39 cellular contexts compared by ENCODE assay signal in genomic region chr6:67664942-67665341, GRCh38.
"Had no signal": no experiment of that assay in that cellular context is flagged by ENCODE, and none has a peak within 500 bp of the region (broad histone marks: within the 10 kb centered on the region; RNA-seq: fewer than 3 reads in every experiment).

No MANE protein-coding gene starts in this region.

- H3K4me1 ChIP-seq: adrenal gland, ascending aorta, body of pancreas, breast epithelium had no signal

- H3K27ac ChIP-seq: adrenal gland, ascending aorta, body of pancreas, brain microvascular endothelial cell, breast epithelium, cardiac muscle cell had no signal

- H3K4me3 ChIP-seq: adrenal gland, ascending aorta, body of pancreas, breast epithelium, cardiac muscle cell had no signal

- H3K36me3 Mint-ChIP-seq: activated naive CD4-positive, alpha-beta T cell treated with anti-CD3 and anti-CD28 coated beads, Interleukin-2, amount 10 ng/mL, durations not matched to agents 7 days and 5 days; activated naive CD4-positive, alpha-beta T cell treated with anti-CD3 and anti-CD28 coated beads, Interleukin-2, amount 50 U/mL, for 24 hours; activated naive CD4-positive, alpha-beta T cell treated with anti-CD3 and anti-CD28 coated beads, Interleukin-2, amount 50 U/mL, for 72 hours; activated naive CD8-positive, alpha-beta T cell; activated naive CD8-positive, alpha-beta T cell treated with anti-CD3 and anti-CD28 coated beads for 36 hours; activated naive CD8-positive, alpha-beta T cell treated with anti-CD3 and anti-CD28 coated beads, Interleukin-2, amount 10 ng/mL, durations not matched to agents 7 days and 5 days; brain had no signal

- H3K27ac Mint-ChIP-seq: activated naive CD4-positive, alpha-beta T cell treated with anti-CD3 and anti-CD28 coated beads for 36 hours; activated naive CD4-positive, alpha-beta T cell treated with anti-CD3 and anti-CD28 coated beads, Interleukin-2, amount 10 ng/mL, durations not matched to agents 7 days and 5 days; activated naive CD4-positive, alpha-beta T cell treated with anti-CD3 and anti-CD28 coated beads, Interleukin-2, amount 50 U/mL, for 24 hours; activated naive CD4-positive, alpha-beta T cell treated with anti-CD3 and anti-CD28 coated beads, Interleukin-2, amount 50 U/mL, for 72 hours; activated naive CD8-positive, alpha-beta T cell; activated naive CD8-positive, alpha-beta T cell treated with anti-CD3 and anti-CD28 coated beads for 36 hours; activated naive CD8-positive, alpha-beta T cell treated with anti-CD3 and anti-CD28 coated beads, Interleukin-2, amount 10 ng/mL, durations not matched to agents 7 days and 5 days; activated T-cell treated with anti-CD3 and anti-CD28 coated beads, Interleukin-2, amount 50 U/mL, for 24 hours; activated T-cell treated with anti-CD3 and anti-CD28 coated beads, Interleukin-2, amount 50 U/mL, for 72 hours; activated T-helper 1 cell treated with anti-CD3 and anti-CD28 coated beads, Interleukin-12 subunit alpha, Interleukin-12 subunit beta, Interleukin-2, Interleukin-4 antibody, amounts not matched to agents 30 ng/mL and 10 ng/mL and 1 ng/mL, durations not matched to agents 14 hours and 24 hours and 36 hours; activated T-helper 17 cell treated with anti-CD3 and anti-CD28 coated beads, Interleukin-2, amount 50 U/mL, for 72 hours; activated T-helper 2 cell treated with anti-CD3 and anti-CD28 coated beads, Interferon-gamma antibody, Interleukin-2, Interleukin-4, amounts not matched to agents 10 μg/mL and 5 μg/mL and 100 μg/mL, durations not matched to agents 14 hours and 24 hours and 36 hours; brain had no signal

- H3K4me1 Mint-ChIP-seq: activated naive CD4-positive, alpha-beta T cell treated with anti-CD3 and anti-CD28 coated beads, Interleukin-2, amount 10 ng/mL, durations not matched to agents 7 days and 5 days; activated naive CD4-positive, alpha-beta T cell treated with anti-CD3 and anti-CD28 coated beads, Interleukin-2, amount 50 U/mL, for 24 hours; activated naive CD8-positive, alpha-beta T cell treated with anti-CD3 and anti-CD28 coated beads for 36 hours; activated naive CD8-positive, alpha-beta T cell treated with anti-CD3 and anti-CD28 coated beads, Interleukin-2, amount 10 ng/mL, durations not matched to agents 7 days and 5 days; activated T-helper 17 cell treated with anti-CD3 and anti-CD28 coated beads, Interleukin-2, amount 50 U/mL, for 72 hours; brain; central memory CD8-positive, alpha-beta T cell had no signal

- H3K36me3 ChIP-seq: adrenal gland, ascending aorta, brain microvascular endothelial cell, breast epithelium, cardiac muscle cell had no signal

- H3K27me3 Mint-ChIP-seq: activated naive CD4-positive, alpha-beta T cell treated with anti-CD3 and anti-CD28 coated beads, Interleukin-2, amount 10 ng/mL, durations not matched to agents 7 days and 5 days; activated naive CD4-positive, alpha-beta T cell treated with anti-CD3 and anti-CD28 coated beads, Interleukin-2, amount 50 U/mL, for 24 hours; activated naive CD8-positive, alpha-beta T cell; activated naive CD8-positive, alpha-beta T cell treated with anti-CD3 and anti-CD28 coated beads for 36 hours; activated naive CD8-positive, alpha-beta T cell treated with anti-CD3 and anti-CD28 coated beads, Interleukin-2, amount 10 ng/mL, durations not matched to agents 7 days and 5 days; activated T-cell treated with anti-CD3 and anti-CD28 coated beads, Interleukin-2, amount 50 U/mL, for 24 hours; activated T-helper 17 cell treated with anti-CD3 and anti-CD28 coated beads, Interleukin-2, amount 50 U/mL, for 72 hours; central memory CD8-positive, alpha-beta T cell had no signal

- DNase-seq: activated effector memory CD4-positive, alpha-beta T cell treated with anti-CD3 and anti-CD28 coated beads, Interleukin-2, amount 50 U/mL, for 16 hours; activated effector memory CD4-positive, alpha-beta T cell treated with Interleukin-2 at 50 U/mL for 16 hours; activated gamma-delta T cell; activated gamma-delta T cell treated with Interleukin-2 at 50 U/mL for 16 hours; activated naive CD4-positive, alpha-beta T cell; activated naive CD4-positive, alpha-beta T cell treated with anti-CD3 and anti-CD28 coated beads for 36 hours; activated naive CD4-positive, alpha-beta T cell treated with anti-CD3 and anti-CD28 coated beads, Interleukin-2, amount 10 ng/mL, durations not matched to agents 7 days and 5 days; activated naive CD4-positive, alpha-beta T cell treated with anti-CD3 and anti-CD28 coated beads, Interleukin-2, amount 50 U/mL, for 16 hours; activated naive CD4-positive, alpha-beta T cell treated with Interleukin-2 at 50 U/mL for 16 hours; activated naive CD8-positive, alpha-beta T cell treated with anti-CD3 and anti-CD28 coated beads for 36 hours; activated naive CD8-positive, alpha-beta T cell treated with anti-CD3 and anti-CD28 coated beads, Interleukin-2, amount 10 ng/mL, durations not matched to agents 7 days and 5 days; activated T-cell treated with anti-CD3 and anti-CD28 coated beads, Interleukin-2, amount 50 U/mL, for 24 hours; activated T-cell treated with anti-CD3 and anti-CD28 coated beads, Interleukin-2, amount 50 U/mL, for 4 hours; activated T-cell treated with anti-CD3 and anti-CD28 coated beads, Interleukin-2, amount 50 U/mL, for 48 hours; activated T-cell treated with anti-CD3 and anti-CD28 coated beads, Interleukin-2, amount 50 U/mL, for 72 hours; adrenal gland; amniotic stem cell; amygdala; anterior cingulate cortex; aorta; body of pancreas; brain microvascular endothelial cell; caudate nucleus; central memory CD4-positive, alpha-beta T cell; cerebellar nuclear complex had no signal

- H3K9me3 Mint-ChIP-seq: activated naive CD4-positive, alpha-beta T cell treated with anti-CD3 and anti-CD28 coated beads, Interleukin-2, amount 50 U/mL, for 24 hours; activated T-helper 1 cell treated with anti-CD3 and anti-CD28 coated beads, Interleukin-12 subunit alpha, Interleukin-12 subunit beta, Interleukin-2, Interleukin-4 antibody, amounts not matched to agents 30 ng/mL and 10 ng/mL and 1 ng/mL, durations not matched to agents 14 hours and 24 hours and 36 hours had no signal

- H3K27me3 ChIP-seq: adrenal gland, ascending aorta, body of pancreas, brain microvascular endothelial cell, breast epithelium, cardiac muscle cell had no signal

- H3K4me3 Mint-ChIP-seq: activated naive CD4-positive, alpha-beta T cell treated with anti-CD3 and anti-CD28 coated beads for 36 hours; activated naive CD4-positive, alpha-beta T cell treated with anti-CD3 and anti-CD28 coated beads, Interleukin-2, amount 10 ng/mL, durations not matched to agents 7 days and 5 days; activated naive CD4-positive, alpha-beta T cell treated with anti-CD3 and anti-CD28 coated beads, Interleukin-2, amount 50 U/mL, for 24 hours; activated naive CD8-positive, alpha-beta T cell; activated naive CD8-positive, alpha-beta T cell treated with anti-CD3 and anti-CD28 coated beads for 36 hours; activated naive CD8-positive, alpha-beta T cell treated with anti-CD3 and anti-CD28 coated beads, Interleukin-2, amount 10 ng/mL, durations not matched to agents 7 days and 5 days; activated T-cell treated with anti-CD3 and anti-CD28 coated beads, Interleukin-2, amount 50 U/mL, for 24 hours; activated T-cell treated with anti-CD3 and anti-CD28 coated beads, Interleukin-2, amount 50 U/mL, for 4 hours; activated T-cell treated with anti-CD3 and anti-CD28 coated beads, Interleukin-2, amount 50 U/mL, for 72 hours; activated T-helper 1 cell treated with anti-CD3 and anti-CD28 coated beads, Interleukin-12 subunit alpha, Interleukin-12 subunit beta, Interleukin-2, Interleukin-4 antibody, amounts not matched to agents 30 ng/mL and 10 ng/mL and 1 ng/mL, durations not matched to agents 14 hours and 24 hours and 36 hours; activated T-helper 17 cell treated with anti-CD3 and anti-CD28 coated beads, Interleukin-2, amount 50 U/mL, for 72 hours; brain; central memory CD8-positive, alpha-beta T cell had no signal

- FAIRE-seq: astrocyte, bronchial epithelial cell, colon had no signal

- H3K9me3 ChIP-seq: adrenal gland, ascending aorta, body of pancreas had no signal

- ATAC-seq: activated naive CD4-positive, alpha-beta T cell treated with anti-CD3 and anti-CD28 coated beads, Interleukin-2, amount 50 U/mL, for 72 hours; activated T-cell treated with anti-CD3 and anti-CD28 coated beads, Interleukin-2, amount 50 U/mL, for 4 hours; activated T-cell treated with anti-CD3 and anti-CD28 coated beads, Interleukin-2, amount 50 U/mL, for 72 hours; activated T-helper 17 cell treated with anti-CD3 and anti-CD28 coated beads, Interleukin-2, amount 50 U/mL, for 72 hours; body of pancreas had no signal
